8 cellular contexts compared by ENCODE assay signal in genomic region chr17:48107137-48108055, GRCh38. TPM values are rescaled to one million over a fixed set of nuclear protein-coding genes. Genes with fewer than 3 reads are reported as not detected.
DNase-seq lines count a peak whose midpoint lies in the region; ATAC-seq and TF ChIP-seq lines count a peak whose summit lies in the region.

A gene with protein sequence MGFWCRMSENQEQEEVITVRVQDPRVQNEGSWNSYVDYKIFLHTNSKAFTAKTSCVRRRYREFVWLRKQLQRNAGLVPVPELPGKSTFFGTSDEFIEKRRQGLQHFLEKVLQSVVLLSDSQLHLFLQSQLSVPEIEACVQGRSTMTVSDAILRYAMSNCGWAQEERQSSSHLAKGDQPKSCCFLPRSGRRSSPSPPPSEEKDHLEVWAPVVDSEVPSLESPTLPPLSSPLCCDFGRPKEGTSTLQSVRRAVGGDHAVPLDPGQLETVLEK (plus strand): TSS chr17:48107766. CDS start chr17:48112044, 4,278 bp downstream.

- intact Hi-C loops in T-helper 1 cell treated with Interleukin-12 subunit alpha and Interleukin-12 subunit beta and Interleukin-4 antibody, amounts not matched to agents 30 ng/mL and 1 ng/mL, for 36 hours (cut with micrococcal nuclease), result loop anchor here (1.0 to 10.0 kb wide), 11 partner anchors 59 to 1087 kb away; partner anchors contain the start of genes ATP5MC1, CALCOCO2, HOXB7 and HOXB8
- intact Hi-C loops in left cardiac atrium (cut with DNase I), result no loop called here
- intact Hi-C loops in prostate gland (cut with DNase I), result no loop called here

- H3K27ac ChIP-seq in prostate gland (peak within 1 kb of the TSS; percentile 91 to 94), urinary bladder (ENCODE audit: low read depth) (peak within 1 kb of the TSS; percentile 97)

- ATAC-seq in HG02884 (IDR thresholded peaks at IDR 0.05; ENCODE audit: unreplicated experiment) (peak; percentile 74), left cardiac atrium (peak; percentile 98 to 99)

- TF ChIP-seq POLR2A in GM15510 (IDR thresholded peaks at IDR 0.05; ENCODE audit: borderline replicate concordance, extremely low read depth, insufficient read length) (peak; percentile 84), prostate gland (IDR thresholded peaks at IDR 0.05) (peak; percentile 70)

- under 1% methylated on average over 58 of the region's 64 CpGs for WGBS in prostate gland
- under 1% methylated on average over 64 of the region's 64 CpGs for WGBS in urinary bladder

- H3K27me3 ChIP-seq in prostate gland (replicated peaks; ENCODE audit: insufficient read depth), result no peaks in the 10 kb centered on the region

- no peaks in the 10 kb centered on the region for H3K9me3 ChIP-seq in prostate gland

- no peaks in the 10 kb centered on the region for H3K36me3 ChIP-seq in prostate gland
- no peaks in the 10 kb centered on the region for H3K36me3 ChIP-seq in urinary bladder (ENCODE audit: insufficient read depth)

- peak; percentile 76 for DNase-seq in NCI-H1694 (lab: John Stamatoyannopoulos, UW)
- DNase-seq in amniotic epithelial cell (ENCODE audit: low read depth), result peak; percentile 70
- DNase-seq in left cardiac atrium, result peak; percentile 92
- DNase-seq in prostate gland (ENCODE audit: low spot score), result peak; percentile 89

- H3K4me3 ChIP-seq in prostate gland (peak within 1 kb of the TSS; percentile 65 to 74), urinary bladder (ENCODE audit: low read depth, low read length) (peak within 1 kb of the TSS; percentile 68)

- H3K4me1 ChIP-seq in prostate gland (replicated peaks) (no peaks in the 10 kb centered on the region), urinary bladder (ENCODE audit: insufficient read depth) (no peaks in the 10 kb centered on the region)

- peak in 2 of 4 experiments; percentile 27 to 29 for TF ChIP-seq CTCF in prostate gland (IDR thresholded peaks at IDR 0.05)

RNA-seq across cellular contexts. Expression of the gene that starts here (rescaled TPM):
- 32.8 and 33.9 TPM in 2 replicates for total RNA-seq in T-helper 1 cell treated with Interleukin-12 subunit alpha and Interleukin-12 subunit beta and Interleukin-4 antibody, amounts not matched to agents 30 ng/mL and 1 ng/mL, for 36 hours
- total RNA-seq in left cardiac atrium (10 to 100 TPM; 13.3 to 14.7 TPM), prostate gland (10 to 100 TPM; 15.2 to 16.0 TPM), urinary bladder (7.3 TPM)
- polyA plus RNA-seq in urinary bladder, result 20.7 TPM

Comparison
In these comparisons a context has a peak if more than half of its experiments do, and no peak if none do; other contexts are left out.
1. Peak in every context shown above with its lines: DNase-seq, ATAC-seq, H3K4me3 ChIP-seq and H3K27ac ChIP-seq.